ENCODE assay signal across 24 cellular contexts in the genomic region with DNA sequence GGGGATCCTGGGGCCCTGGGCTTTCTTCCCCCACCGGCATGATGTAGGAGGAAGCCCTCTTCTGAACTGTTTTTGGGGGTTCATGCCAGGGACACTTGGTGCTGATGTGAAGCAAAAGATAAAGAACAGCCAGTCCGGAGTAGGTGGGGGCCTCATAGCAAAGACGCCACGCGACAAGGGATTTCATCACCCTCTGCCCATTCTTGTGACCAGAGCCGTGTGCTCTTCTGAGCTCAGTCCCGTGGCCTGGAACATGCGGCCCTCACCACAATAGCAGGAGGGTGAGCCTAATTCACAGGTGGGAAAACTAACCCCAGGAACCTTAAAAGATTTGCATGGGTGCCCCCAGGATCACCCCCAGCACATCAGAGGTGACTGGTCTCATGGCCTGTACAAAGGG.
"Had no signal": no experiment of that assay in that cellular context is flagged by ENCODE, and none has a peak within 500 bp of the region (broad histone marks: within the 10 kb centered on the region; RNA-seq: fewer than 3 reads in every experiment).

No MANE protein-coding gene starts in this region.

- H3K9me3 Mint-ChIP-seq: dendritic cell treated with granulocyte-macrophage colony-stimulating factor and Interleukin-4, amounts not matched to agents 40 ng/mL and 50 ng/mL, for 4 days; effector memory CD8-positive, alpha-beta T cell; mesothelial cell of epicardium had no signal

- FAIRE-seq: endometrium, islet of Langerhans had no signal

- H3K36me3 ChIP-seq: colonic mucosa, esophagus squamous epithelium, gastrocnemius medialis, heart right ventricle, left lung, lower lobe of right lung had no signal

- DNase-seq: colonic mucosa; cortex of kidney; effector CD8-positive, alpha-beta T cell; effector memory CD8-positive, alpha-beta T cell; endodermal cell; erythroblast; esophagus squamous epithelium; foreskin fibroblast; foreskin melanocyte; glutamatergic neuron; heart right ventricle; hippocampal formation; left cardiac atrium; left lung; left ventricle myocardium superior; lower lobe of right lung; mesenchymal stem cell had no signal

- H3K4me3 ChIP-seq: colonic mucosa, esophagus squamous epithelium, gastrocnemius medialis, heart right ventricle, left lung, lower lobe of right lung, mucosa of descending colon had no signal

- H3K4me1 ChIP-seq: colonic mucosa, esophagus squamous epithelium, heart right ventricle, left lung, lower lobe of right lung had no signal

- ATAC-seq: effector memory CD8-positive, alpha-beta T cell; gastrocnemius medialis; heart right ventricle; left cardiac atrium; left lung; left ventricle myocardium superior; lower lobe of right lung had no signal

- H3K36me3 Mint-ChIP-seq: mesothelial cell of epicardium had no signal

- H3K27ac Mint-ChIP-seq: dendritic cell treated with granulocyte-macrophage colony-stimulating factor and Interleukin-4, amounts not matched to agents 40 ng/mL and 50 ng/mL, for 4 days; effector memory CD8-positive, alpha-beta T cell; endodermal cell; mesothelial cell of epicardium had no signal

- H3K9me3 ChIP-seq: colonic mucosa, esophagus squamous epithelium, gastrocnemius medialis, heart right ventricle, left lung, lower lobe of right lung, mucosa of descending colon had no signal

- H3K4me3 Mint-ChIP-seq: dendritic cell treated with granulocyte-macrophage colony-stimulating factor and Interleukin-4, amounts not matched to agents 40 ng/mL and 50 ng/mL, for 4 days; effector memory CD8-positive, alpha-beta T cell; endodermal cell; mesothelial cell of epicardium had no signal

- H3K27me3 ChIP-seq: colonic mucosa, esophagus squamous epithelium, gastrocnemius medialis, heart right ventricle, left lung had no signal

- H3K27ac ChIP-seq: colonic mucosa, epithelial cell of prostate, esophagus squamous epithelium, heart right ventricle, left lung, lower lobe of right lung had no signal
